In the genomic region with DNA sequence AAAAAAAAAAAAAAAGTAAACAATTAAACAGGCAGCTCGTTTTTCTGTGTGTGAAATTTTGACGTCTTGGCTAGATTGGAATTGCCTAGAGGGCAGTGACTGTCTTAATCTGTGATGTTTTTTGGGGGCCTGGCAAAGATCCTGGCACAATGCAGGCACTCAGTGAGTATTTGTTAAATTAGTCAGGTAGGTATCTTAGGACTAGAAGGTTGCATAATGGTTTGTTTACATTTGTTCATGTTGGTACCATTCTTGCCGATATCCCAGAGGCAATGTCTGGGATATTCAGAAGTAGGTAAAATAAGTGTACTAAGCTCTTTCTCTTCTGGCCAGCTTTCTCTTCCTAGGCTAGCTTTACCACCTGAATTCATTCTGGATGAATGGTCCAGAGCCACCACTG, we compare ENCODE assay signal across 19 cellular contexts. TPM values are rescaled to one million over a fixed set of nuclear protein-coding genes. Genes with fewer than 3 reads are reported as not detected.
DNase-seq lines count a peak whose midpoint lies in the region; ATAC-seq, FAIRE-seq and TF ChIP-seq lines count a peak whose summit lies in the region.
"Had no signal": no experiment of that assay in that cellular context is flagged by ENCODE, and none has a peak within 500 bp of the region (broad histone marks: within the 10 kb centered on the region; RNA-seq: fewer than 3 reads in every experiment).

No MANE protein-coding gene starts in this region.

- intact Hi-C loops in HepG2 (cut with micrococcal nuclease; ENCODE audit: unreplicated experiment): no loop called here

- TF ChIP-seq EP300 in HepG2 (IDR thresholded peaks at IDR 0.05; ENCODE audit: low read depth in 2 of 2, low read length in 2 of 2) (no peak), HepG2 (CRISPR knock-in tag; IDR thresholded peaks at IDR 0.05; ENCODE audit: borderline replicate concordance) (no peak)

- H3K79me2 ChIP-seq in HepG2 (ENCODE audit: insufficient read depth, low read length): peaks cover 40% of the 10 kb centered on the region

- no TSS peak for BruUV-seq in HepG2 (replicated peaks; lab: Mats Ljungman, UMichigan)

- TF ChIP-seq CTCF in WTC11 (IDR thresholded peaks at IDR 0.05): no peak
- TF ChIP-seq CTCF in HepG2 (CRISPR knock-in tag; IDR thresholded peaks at IDR 0.05): no peak

- CTCF ChIA-PET in WTC11 (lab: Charles Lee): no interaction called here
- CTCF ChIA-PET in HepG2 (lab: Yijun Ruan, JAX; ENCODE audit: low intra/inter-chr PET ratio, low total read pairs): no interaction called here

- no peak overlapping the region for H2AFZ ChIP-seq in HepG2 (ENCODE audit: low read length)

- peaks cover 29% of the 10 kb centered on the region for H3K4me1 Mint-ChIP-seq in stimulated activated naive CD8-positive, alpha-beta T cell treated with anti-CD3 and anti-CD28 coated beads, Interleukin-15, Interleukin-2, amounts not matched to agents 100 ng/mL and 50 ng/mL, for 24 hours (ENCODE audit: low read depth)
- peaks cover 42% of the 10 kb centered on the region for H3K4me1 Mint-ChIP-seq in stimulated activated naive CD8-positive, alpha-beta T cell treated with anti-CD3 and anti-CD28 coated beads, Interleukin-15, amount 100 ng/mL, for 72 hours
- peaks cover 12% of the 10 kb centered on the region for H3K4me1 Mint-ChIP-seq in WTC11

- H3K27ac Mint-ChIP-seq in stimulated activated naive CD8-positive, alpha-beta T cell treated with anti-CD3 and anti-CD28 coated beads, Interleukin-15, Interleukin-2, amounts not matched to agents 100 ng/mL and 50 ng/mL, for 24 hours: no peak overlapping the region
- H3K27ac Mint-ChIP-seq in stimulated activated naive CD8-positive, alpha-beta T cell treated with anti-CD3 and anti-CD28 coated beads, Interleukin-15, amount 100 ng/mL, for 72 hours: no peak overlapping the region
- H3K27ac Mint-ChIP-seq in WTC11: no peak overlapping the region

- H3K27ac ChIP-seq in HepG2 (ENCODE audit: extremely low read length, insufficient read depth, low read length): no peak overlapping the region
- H3K27ac ChIP-seq: left ventricle myocardium inferior, skin epidermis, suprapubic skin had no signal

- FAIRE-seq in HepG2 (lab: Jason Lieb, UNC): no peak
- FAIRE-seq: colon had no signal

- no peaks in the 10 kb centered on the region for H3K27me3 Mint-ChIP-seq in stimulated activated naive CD8-positive, alpha-beta T cell treated with anti-CD3 and anti-CD28 coated beads, Interleukin-15, Interleukin-2, amounts not matched to agents 100 ng/mL and 50 ng/mL, for 24 hours
- H3K27me3 Mint-ChIP-seq in stimulated activated naive CD8-positive, alpha-beta T cell treated with anti-CD3 and anti-CD28 coated beads, Interleukin-15, amount 100 ng/mL, for 72 hours: no peaks in the 10 kb centered on the region
- H3K27me3 Mint-ChIP-seq in WTC11 (ENCODE audit: low read depth): no peaks in the 10 kb centered on the region; the same call in 1 of the 2 replicates

- no peaks in the 10 kb centered on the region for H4K20me1 ChIP-seq in HepG2 (ENCODE audit: insufficient read depth, low read length)

- H3K36me3 Mint-ChIP-seq in stimulated activated naive CD8-positive, alpha-beta T cell treated with anti-CD3 and anti-CD28 coated beads, Interleukin-15, Interleukin-2, amounts not matched to agents 100 ng/mL and 50 ng/mL, for 24 hours (ENCODE audit: low read depth): peaks cover 46% of the 10 kb centered on the region
- peaks cover 23% of the 10 kb centered on the region for H3K36me3 Mint-ChIP-seq in WTC11

- no peak for TF ChIP-seq RAD21 in HepG2 (CRISPR knock-in tag; IDR thresholded peaks at IDR 0.05)

- no peak for TF ChIP-seq POLR2A in HepG2 (IDR thresholded peaks at IDR 0.05; ENCODE audit: insufficient read depth in 1 of 2, low read depth in 2 of 2, low read length in 2 of 2)

- H3K36me3 ChIP-seq in HepG2 (replicated peaks in 1 of 2; ENCODE audit: control insufficient read depth in 1 of 2, insufficient read depth in 2 of 2, low read length in 2 of 2): peaks cover 19 to 40% of the 10 kb centered on the region in 2 experiments

- H3K4me1 ChIP-seq in HepG2 (ENCODE audit: insufficient read depth, low read length): peaks cover 35% of the 10 kb centered on the region

- peak overlapping the region; percentile 26; the same call in 1 of the 2 replicates for H3K4me2 ChIP-seq in HepG2 (ENCODE audit: low read depth, low read length)

- 53% methylated on average over 3 of the region's 3 CpGs for WGBS in HepG2 (ENCODE audit: low lambda C conversion rate)

- no peak for ATAC-seq in stimulated activated naive CD8-positive, alpha-beta T cell treated with anti-CD3 and anti-CD28 coated beads, Interleukin-15, amount 100 ng/mL, for 72 hours
- ATAC-seq in WTC11 (no peak), HepG2 (no peak), GM21381 (IDR thresholded peaks at IDR 0.05; ENCODE audit: unreplicated experiment) (no peak)
- ATAC-seq: activated CD4-positive, CD25-positive, alpha-beta regulatory T cell treated with anti-CD3 and anti-CD28 coated beads, Interleukin-2, amount 50 U/mL, for 24 hours had no signal

- H3K9me3 Mint-ChIP-seq in stimulated activated naive CD8-positive, alpha-beta T cell treated with anti-CD3 and anti-CD28 coated beads, Interleukin-15, Interleukin-2, amounts not matched to agents 100 ng/mL and 50 ng/mL, for 24 hours: no peaks in the 10 kb centered on the region
- no peaks in the 10 kb centered on the region for H3K9me3 Mint-ChIP-seq in stimulated activated naive CD8-positive, alpha-beta T cell treated with anti-CD3 and anti-CD28 coated beads, Interleukin-15, amount 100 ng/mL, for 72 hours
- no peaks in the 10 kb centered on the region for H3K9me3 Mint-ChIP-seq in WTC11

- no peaks in the 10 kb centered on the region; a peak in 1 of 5 replicates for H3K27me3 ChIP-seq in HepG2 (ENCODE audit: control insufficient read depth in 1 of 2, insufficient read depth in 2 of 2, low read length in 2 of 2)
- H3K27me3 ChIP-seq: suprapubic skin had no signal

- H3K9me3 ChIP-seq in HepG2 (ENCODE audit: low read length): no peaks in the 10 kb centered on the region
- H3K9me3 ChIP-seq: left ventricle myocardium inferior, suprapubic skin had no signal

- no peak overlapping the region for H3K4me3 ChIP-seq in HepG2 (replicated peaks in 1 of 3; ENCODE audit: insufficient read depth in 1 of 3, low read depth in 2 of 3, low read length in 3 of 3)
- H3K4me3 ChIP-seq: left ventricle myocardium inferior, skin epidermis, suprapubic skin had no signal

- no peak overlapping the region for H3K9ac ChIP-seq in HepG2 (ENCODE audit: insufficient read depth, low read depth, low read length)

- no peak for DNase-seq in stimulated activated naive CD8-positive, alpha-beta T cell treated with anti-CD3 and anti-CD28 coated beads, Interleukin-15, amount 100 ng/mL, for 72 hours
- DNase-seq in WTC11 (ENCODE audit: low spot score): no peak
- no peak for DNase-seq in HepG2 (ENCODE audit: low spot score)
- DNase-seq in KBM-7: no peak
- no peak for DNase-seq in GF-D8 (lab: John Stamatoyannopoulos, UW)
- DNase-seq: activated CD8-positive, alpha-beta memory T cell treated with anti-CD3 and anti-CD28 coated beads, Interleukin-2, amount 50 U/mL, for 48 hours; aorta; foreskin melanocyte; left ventricle myocardium inferior; MM.1S; NCI-H1694 treated with DMSO at 0.1 percent for 48 hours; SIG-M5; stimulated activated CD4-positive, alpha-beta T cell treated with anti-CD3 and anti-CD28 coated beads, Interleukin-4, amount 100 ng/mL, for 1 hour had no signal

- peak overlapping the region; percentile 62 for H3K4me3 Mint-ChIP-seq in stimulated activated naive CD8-positive, alpha-beta T cell treated with anti-CD3 and anti-CD28 coated beads, Interleukin-15, Interleukin-2, amounts not matched to agents 100 ng/mL and 50 ng/mL, for 24 hours
- H3K4me3 Mint-ChIP-seq in stimulated activated naive CD8-positive, alpha-beta T cell treated with anti-CD3 and anti-CD28 coated beads, Interleukin-15, amount 100 ng/mL, for 72 hours: peak overlapping the region in 1 of 2 donors; percentile 33
- peak overlapping the region; percentile 18; the same call in 1 of the 2 replicates for H3K4me3 Mint-ChIP-seq in WTC11

- in situ Hi-C loops in HepG2 (cut with HindIII; ENCODE audit: extremely low pct_ligation_motif_present, low pct_unique_long_range_greater_than_20kb): no loop called here
- in situ Hi-C loops in KBM-7 (cut with MboI; ENCODE audit: low pct_unique_long_range_greater_than_20kb, low sequenced_read_pairs): no loop called here

- POLR2A ChIA-PET in WTC11 (lab: Charles Lee): no interaction called here
- POLR2A ChIA-PET in HepG2 (lab: Yijun Ruan, JAX): interaction anchor here (0.7 kb wide), 1 partner anchor 19 kb away, joined by 3 read pairs; no protein-coding TSS in a partner anchor

TF ChIP-seq in HepG2, 621 proteins besides CTCF, POLR2A, EP300 and RAD21 (continues in another document):
- TF ChIP-seq CEBPB (IDR thresholded peaks at IDR 0.05; ENCODE audit: borderline replicate concordance, low read depth, low read length) (peak; percentile 73; the same call in 1 of the 2 replicates), CREB1 (IDR thresholded peaks at IDR 0.05) (no peak), CREB1 (CRISPR knock-in tag; IDR thresholded peaks at IDR 0.05) (no peak), FOXA3 (CRISPR knock-in tag; IDR thresholded peaks at IDR 0.05) (peak; percentile 71)

RNA-seq across cellular contexts. Expression of gene AAR2, which starts 2.5 kb away (rescaled TPM):
- 22.5 to 24.9 TPM (median 24.7 TPM) in 3 replicates for total RNA-seq in WTC11 (2021)
- 46.2 and 56.5 TPM in 2 replicates for total RNA-seq in HepG2 (2016; rRNA removed; fragmentation: Illumina TruSeq; extraction: Trizol)
- total RNA-seq in HepG2 (2016; cell fraction: cytosol; rRNA removed; fragmentation: Illumina TruSeq; extraction: Trizol; ENCODE audit: low read depth): 6.6 and 7.3 TPM in 2 replicates
- 45.1 and 55.7 TPM in 2 replicates for total RNA-seq in HepG2 (2016; cell fraction: insoluble cytoplasmic fraction; rRNA removed; fragmentation: Illumina TruSeq; extraction: Trizol)
- total RNA-seq in HepG2 (2016; cell fraction: membrane; rRNA removed; fragmentation: Illumina TruSeq; extraction: Trizol): 15.6 and 16.1 TPM in 2 replicates
- total RNA-seq in HepG2 (2016; cell fraction: nucleus; rRNA removed; fragmentation: Illumina TruSeq; extraction: Trizol): 31.3 and 35.6 TPM in 2 replicates
- polyA plus RNA-seq in HepG2 (2011; rRNA removed): 45.2 and 50.5 TPM in 2 replicates
- 37.7 and 43.1 TPM in 2 replicates for polyA plus RNA-seq in HepG2 (2011; cell fraction: cytosol; rRNA removed)
- polyA plus RNA-seq in HepG2 (2011; cell fraction: nucleus; rRNA removed): 28.8 and 29.0 TPM in 2 replicates
- 29.3 and 35.7 TPM in 2 replicates for polyA plus RNA-seq in HepG2 (2012)
- 4.9 and 5.0 TPM in 2 replicates for polyA plus RNA-seq in HepG2 (2016; cell fraction: cytosol; fragmentation: Illumina TruSeq; extraction: Trizol; ENCODE audit: low read depth)
- polyA plus RNA-seq in HepG2 (2016; cell fraction: insoluble cytoplasmic fraction; fragmentation: Illumina TruSeq; extraction: Trizol; ENCODE audit: low read depth): 57.6 and 57.7 TPM in 2 replicates
- 9.6 and 9.7 TPM in 2 replicates for polyA plus RNA-seq in HepG2 (2016; cell fraction: membrane; fragmentation: Illumina TruSeq; extraction: Trizol; ENCODE audit: low read depth)
- polyA plus RNA-seq in HepG2 (2016; cell fraction: nucleus; fragmentation: Illumina TruSeq; extraction: Trizol; ENCODE audit: insufficient read depth, low read depth): 41.9 and 45.1 TPM in 2 replicates
- polyA minus RNA-seq in HepG2 (2011; rRNA and poly(A)+ RNA removed; ENCODE audit: low replicate concordance): 89.7 and 103 TPM in 2 replicates
- 24.4 and 25.0 TPM in 2 replicates for polyA minus RNA-seq in HepG2 (2011; cell fraction: cytosol; rRNA and poly(A)+ RNA removed)
- 26.8 and 34.2 TPM in 2 replicates for polyA minus RNA-seq in HepG2 (2011; cell fraction: nucleus; rRNA and poly(A)+ RNA removed)
